1 cellular context compared by ENCODE assay signal in the genomic region with DNA sequence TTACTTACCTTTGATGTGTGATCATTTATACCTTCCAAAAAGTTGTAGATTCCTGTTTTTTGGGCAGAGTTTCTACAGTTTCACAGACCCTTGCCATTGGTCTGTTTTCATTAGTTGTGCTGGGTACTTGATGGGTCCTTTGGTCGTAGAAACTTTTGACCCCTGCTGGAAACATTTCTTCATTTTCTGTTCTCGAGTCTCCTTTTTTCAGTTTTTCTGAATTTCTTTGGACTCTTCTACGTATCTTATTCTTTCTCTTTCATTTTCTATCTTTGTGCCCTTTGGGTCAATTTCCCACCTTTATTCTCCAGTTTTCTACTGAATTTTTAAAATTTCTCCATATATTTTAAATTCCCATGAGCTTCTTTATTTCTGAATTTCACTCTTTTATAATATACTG.
TF ChIP-seq lines count a peak whose summit lies in the region.

No MANE protein-coding gene starts in this region.

TF ChIP-seq in GM23338, 12 proteins besides CTCF, POLR2A, EP300 and RAD21 (continued from another document):
- TF ChIP-seq EZH2 (IDR thresholded peaks at IDR 0.05; ENCODE audit: low read depth, unreplicated experiment), result no peak
- no peak for TF ChIP-seq CREB1 (CRISPR knock-in tag; IDR thresholded peaks at IDR 0.05; ENCODE audit: low read depth)
